ENCODE assay signal across 33 cellular contexts in the genomic region with DNA sequence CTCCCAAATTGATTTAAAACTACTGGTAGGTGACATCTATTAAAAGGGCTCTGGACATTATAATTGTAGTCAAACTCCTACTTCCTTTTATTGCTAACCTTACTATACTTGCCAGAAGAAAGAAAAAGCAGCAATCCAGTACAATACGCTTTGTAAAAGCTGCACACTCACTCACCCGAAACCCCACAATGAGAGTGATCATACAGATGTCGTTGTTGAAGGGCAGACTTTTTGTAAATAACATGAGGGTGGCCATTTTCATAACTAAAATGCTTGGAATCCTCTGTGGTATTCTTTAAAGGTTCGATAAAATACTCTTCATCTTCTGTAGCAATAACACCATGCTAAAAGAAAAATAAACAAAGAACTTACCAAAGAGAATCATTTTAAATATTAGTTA.
"Had no signal": no experiment of that assay in that cellular context is flagged by ENCODE, and none has a peak within 500 bp of the region (broad histone marks: within the 10 kb centered on the region; RNA-seq: fewer than 3 reads in every experiment).

No MANE protein-coding gene starts in this region.

- H3K27ac Mint-ChIP-seq: activated B cell treated with CpG ODN at 0.5 μM for 24 hours; activated CD8-positive, alpha-beta T cell treated with anti-CD3 and anti-CD28 coated beads for 36 hours; activated naive CD8-positive, alpha-beta T cell; activated T-helper 17 cell treated with anti-CD3 and anti-CD28 coated beads, Interleukin-2, amount 50 U/mL, for 72 hours; dendritic cell treated with granulocyte-macrophage colony-stimulating factor and Interleukin-4, amounts not matched to agents 40 ng/mL and 50 ng/mL, for 4 days; endodermal cell; T-helper 17 cell; T-helper 2 cell treated with Interferon-gamma antibody and Interleukin-4, amounts not matched to agents 5 μg/mL and 100 μg/mL, for 36 hours had no signal

- H3K36me3 ChIP-seq: gastrocnemius medialis, WERI-Rb-1 had no signal

- ATAC-seq: activated CD4-positive, CD25-positive, alpha-beta regulatory T cell treated with anti-CD3 and anti-CD28 coated beads, Interleukin-2, amount 50 U/mL, for 24 hours; activated CD8-positive, alpha-beta T cell treated with anti-CD3 and anti-CD28 coated beads for 36 hours; activated T-cell treated with anti-CD3 and anti-CD28 coated beads, Interleukin-2, amount 50 U/mL, for 4 hours; activated T-helper 17 cell treated with anti-CD3 and anti-CD28 coated beads, Interleukin-2, amount 50 U/mL, for 72 hours; body of pancreas; esophagus mucosa; gastrocnemius medialis; heart left ventricle; T-helper 17 cell had no signal

- H3K4me1 ChIP-seq: body of pancreas, gastrocnemius medialis, heart left ventricle had no signal

- DNase-seq: activated B cell treated with CpG ODN at 0.5 μM for 24 hours; activated CD4-positive, alpha-beta T cell treated with anti-CD3 and anti-CD28 coated beads for 48 hours; activated CD4-positive, alpha-beta T cell treated with anti-CD3 and anti-CD28 coated beads, Interleukin-2, amount 50 U/mL, for 1 hour; activated CD4-positive, alpha-beta T cell treated with anti-CD3 and anti-CD28 coated beads, Interleukin-2, amount 50 U/mL, for 48 hours; activated CD8-positive, alpha-beta memory T cell treated with anti-CD3 and anti-CD28 coated beads for 24 hours; activated CD8-positive, alpha-beta T cell treated with anti-CD3 and anti-CD28 coated beads for 36 hours; activated effector memory CD4-positive, alpha-beta T cell treated with Interleukin-2 at 50 U/mL for 16 hours; activated gamma-delta T cell treated with Interleukin-2 at 50 U/mL for 16 hours; activated naive CD4-positive, alpha-beta T cell treated with anti-CD3 and anti-CD28 coated beads, Interleukin-2, amount 50 U/mL, for 16 hours; activated naive CD4-positive, alpha-beta T cell treated with Interleukin-2 at 50 U/mL for 16 hours; activated T-cell treated with anti-CD3 and anti-CD28 coated beads, Interleukin-2, amount 50 U/mL, for 4 hours; amniotic stem cell; aorta; body of pancreas; caudate nucleus; dorsolateral prefrontal cortex; effector memory CD4-positive, alpha-beta T cell; endodermal cell; foreskin fibroblast; gastrocnemius medialis; glutamatergic neuron; heart left ventricle; T-helper 1 cell; T-helper 17 cell; T1000; WERI-Rb-1 had no signal

- H3K4me3 Mint-ChIP-seq: activated B cell treated with CpG ODN at 0.5 μM for 24 hours; activated CD8-positive, alpha-beta T cell treated with anti-CD3 and anti-CD28 coated beads for 36 hours; activated naive CD8-positive, alpha-beta T cell; activated T-cell treated with anti-CD3 and anti-CD28 coated beads, Interleukin-2, amount 50 U/mL, for 4 hours; activated T-helper 17 cell treated with anti-CD3 and anti-CD28 coated beads, Interleukin-2, amount 50 U/mL, for 72 hours; dendritic cell treated with granulocyte-macrophage colony-stimulating factor and Interleukin-4, amounts not matched to agents 40 ng/mL and 50 ng/mL, for 4 days; endodermal cell; T-helper 17 cell; T-helper 2 cell treated with Interferon-gamma antibody and Interleukin-4, amounts not matched to agents 5 μg/mL and 100 μg/mL, for 36 hours had no signal

- H3K9me3 ChIP-seq: body of pancreas, gastrocnemius medialis, heart left ventricle had no signal

- H3K27me3 ChIP-seq: body of pancreas, dorsolateral prefrontal cortex, gastrocnemius medialis, heart left ventricle had no signal

- H3K4me3 ChIP-seq: body of pancreas, coronary artery, dorsolateral prefrontal cortex, gastrocnemius medialis, heart left ventricle had no signal

- H3K27ac ChIP-seq: body of pancreas, coronary artery, dorsolateral prefrontal cortex, gastrocnemius medialis, heart left ventricle, WERI-Rb-1 had no signal

- H3K4me1 Mint-ChIP-seq: activated B cell treated with CpG ODN at 0.5 μM for 24 hours; activated T-helper 17 cell treated with anti-CD3 and anti-CD28 coated beads, Interleukin-2, amount 50 U/mL, for 72 hours; endodermal cell; T-helper 17 cell had no signal

- H3K27me3 Mint-ChIP-seq: activated B cell treated with CpG ODN at 0.5 μM for 24 hours; activated CD8-positive, alpha-beta T cell treated with anti-CD3 and anti-CD28 coated beads for 36 hours; activated naive CD8-positive, alpha-beta T cell; dendritic cell treated with granulocyte-macrophage colony-stimulating factor and Interleukin-4, amounts not matched to agents 40 ng/mL and 50 ng/mL, for 4 days had no signal

- H3K9me3 Mint-ChIP-seq: activated B cell treated with CpG ODN at 0.5 μM for 24 hours; activated CD8-positive, alpha-beta T cell treated with anti-CD3 and anti-CD28 coated beads for 36 hours; activated T-cell treated with anti-CD3 and anti-CD28 coated beads, Interleukin-2, amount 50 U/mL, for 4 hours; activated T-helper 17 cell treated with anti-CD3 and anti-CD28 coated beads, Interleukin-2, amount 50 U/mL, for 72 hours; dendritic cell treated with granulocyte-macrophage colony-stimulating factor and Interleukin-4, amounts not matched to agents 40 ng/mL and 50 ng/mL, for 4 days; endodermal cell; T-helper 2 cell treated with Interferon-gamma antibody and Interleukin-4, amounts not matched to agents 5 μg/mL and 100 μg/mL, for 36 hours had no signal
